ENCODE assay signal across 15 cellular contexts in genomic region chr2:9492927-9493326, GRCh38. TPM values are rescaled to one million over a fixed set of nuclear protein-coding genes. Genes with fewer than 3 reads are reported as not detected.
DNase-seq lines count a peak whose midpoint lies in the region; ATAC-seq and TF ChIP-seq lines count a peak whose summit lies in the region.
"Had no signal": no experiment of that assay in that cellular context is flagged by ENCODE, and none has a peak within 500 bp of the region (broad histone marks: within the 10 kb centered on the region; RNA-seq: fewer than 3 reads in every experiment).

No MANE protein-coding gene starts in this region.

- TF ChIP-seq POLR2A in upper lobe of left lung (IDR thresholded peaks at IDR 0.05), result no peak

- TF ChIP-seq EP300 in SK-N-SH (IDR thresholded peaks at IDR 0.05; ENCODE audit: borderline replicate concordance in 1 of 2, low read depth in 1 of 2, low read length in 1 of 2) (no peak), upper lobe of left lung (IDR thresholded peaks at IDR 0.05) (no peak)

- CTCF ChIA-PET in SK-N-SH (lab: Yijun Ruan, JAX), result interaction anchor here (1.3 to 2.8 kb wide), 2 partner anchors 10 to 13 kb away, joined by 5 to 12 read pairs; no protein-coding TSS in a partner anchor

- H3K9me3 ChIP-seq in SK-N-SH, result no peaks in the 10 kb centered on the region
- no peaks in the 10 kb centered on the region for H3K9me3 ChIP-seq in cardiac muscle cell (ENCODE audit: low read depth)
- H3K9me3 ChIP-seq in left ventricle myocardium inferior (replicated peaks), result no peaks in the 10 kb centered on the region
- H3K9me3 ChIP-seq in lower lobe of right lung, result no peaks in the 10 kb centered on the region
- H3K9me3 ChIP-seq in upper lobe of right lung, result no peaks in the 10 kb centered on the region
- H3K9me3 ChIP-seq in upper lobe of left lung, result no peaks in the 10 kb centered on the region
- H3K9me3 ChIP-seq in tibial artery, result no peaks in the 10 kb centered on the region
- H3K9me3 ChIP-seq: BLaER1, HAP-1 had no signal

- H4K20me1 ChIP-seq in SK-N-SH (ENCODE audit: insufficient read depth), result no peaks in the 10 kb centered on the region

- no peak overlapping the region for H2AFZ ChIP-seq in SK-N-SH (ENCODE audit: low read depth)

- H3K27ac ChIP-seq in SK-N-SH (ENCODE audit: low read depth in 2 of 2, low read length in 1 of 2) (no peak overlapping the region), cardiac muscle cell (peak overlapping the region; percentile 32), left ventricle myocardium inferior (replicated peaks) (no peak overlapping the region), lower lobe of right lung (no peak overlapping the region), upper lobe of right lung (no peak overlapping the region), upper lobe of left lung (no peak overlapping the region), tibial artery (no peak overlapping the region)
- H3K27ac ChIP-seq: 22Rv1, BLaER1 had no signal

- H3K9ac ChIP-seq in SK-N-SH, result no peak overlapping the region
- H3K9ac ChIP-seq: BLaER1 had no signal

- DNase-seq in SK-N-SH (no peak), cardiac muscle cell (ENCODE audit: low read depth in 1 of 2, low spot score in 1 of 2) (no peak), left ventricle myocardium inferior (no peak), lower lobe of right lung (no peak), upper lobe of right lung (no peak), upper lobe of left lung (no peak), tibial artery (no peak)
- DNase-seq: DND-41, NCI-H1105 treated with DMSO at 0.1 percent for 48 hours, NCI-H2107, NCI-H2227 treated with DMSO at 0.1 percent for 48 hours had no signal

- H3K27me3 ChIP-seq in SK-N-SH (ENCODE audit: insufficient read depth) (no peaks in the 10 kb centered on the region), cardiac muscle cell (no peaks in the 10 kb centered on the region), left ventricle myocardium inferior (ENCODE audit: low read depth) (no peaks in the 10 kb centered on the region), lower lobe of right lung (ENCODE audit: low read depth) (no peaks in the 10 kb centered on the region), upper lobe of right lung (no peaks in the 10 kb centered on the region), upper lobe of left lung (no peaks in the 10 kb centered on the region), tibial artery (no peaks in the 10 kb centered on the region)
- H3K27me3 ChIP-seq: BLaER1 had no signal

- H3K9me2 ChIP-seq in SK-N-SH, result no peaks in the 10 kb centered on the region

- no peak overlapping the region for H3K4me2 ChIP-seq in SK-N-SH
- H3K4me2 ChIP-seq: BLaER1 had no signal

- ATAC-seq in SK-N-SH treated with all-trans-retinoic acid at 6 μM for 48 hours (no peak), lower lobe of right lung (peak; percentile 50 to 62), upper lobe of right lung (peak; percentile 80), upper lobe of left lung (ENCODE audit: low FRiP score in 2 of 2) (no peak)

- no peaks in the 10 kb centered on the region for H3K79me2 ChIP-seq in SK-N-SH (ENCODE audit: insufficient read depth)

- TF ChIP-seq CTCF in SK-N-SH (IDR thresholded peaks at IDR 0.05), result no peak
- TF ChIP-seq CTCF in cardiac muscle cell (IDR thresholded peaks at IDR 0.05; ENCODE audit: low read depth, low read length), result no peak
- no peak for TF ChIP-seq CTCF in left ventricle myocardium inferior (IDR thresholded peaks at IDR 0.05; ENCODE audit: borderline replicate concordance)
- TF ChIP-seq CTCF in lower lobe of right lung (IDR thresholded peaks at IDR 0.05), result no peak
- TF ChIP-seq CTCF in upper lobe of right lung (IDR thresholded peaks at IDR 0.05), result no peak
- TF ChIP-seq CTCF in upper lobe of left lung (IDR thresholded peaks at IDR 0.05), result no peak
- no peak for TF ChIP-seq CTCF in tibial artery (IDR thresholded peaks at IDR 0.05)

- H3K36me3 ChIP-seq in SK-N-SH (replicated peaks in 1 of 2; ENCODE audit: control insufficient read depth in 1 of 2, insufficient read depth in 2 of 2, low read length in 1 of 2), result peaks cover 88 to 90% of the 10 kb centered on the region in 2 experiments
- peaks cover 69% of the 10 kb centered on the region for H3K36me3 ChIP-seq in cardiac muscle cell
- peaks cover 94% of the 10 kb centered on the region for H3K36me3 ChIP-seq in left ventricle myocardium inferior
- H3K36me3 ChIP-seq in lower lobe of right lung, result peaks cover 100% of the 10 kb centered on the region
- H3K36me3 ChIP-seq in upper lobe of right lung, result peaks cover 99% of the 10 kb centered on the region
- H3K36me3 ChIP-seq in upper lobe of left lung, result peaks cover 41 to 100% (median 84%) of the 10 kb centered on the region in 4 donors
- H3K36me3 ChIP-seq in tibial artery, result peaks cover 78 to 94% (median 87%) of the 10 kb centered on the region in 3 donors

- TF ChIP-seq RAD21 in SK-N-SH (IDR thresholded peaks at IDR 0.05; ENCODE audit: low read length), result no peak

- POLR2A ChIA-PET in SK-N-SH (lab: Yijun Ruan, JAX), result no interaction called here

- intact Hi-C loops in left ventricle myocardium inferior (cut with micrococcal nuclease), result no loop called here
- intact Hi-C loops in lower lobe of right lung (cut with DNase I), result no loop called here
- intact Hi-C loops in upper lobe of right lung (cut with DNase I), result no loop called here
- intact Hi-C loops in tibial artery (cut with DNase I; ENCODE audit: low total_unique reads), result no loop called here

- 79% methylated on average over 2 of the region's 2 CpGs for WGBS in SK-N-SH (ENCODE audit: low lambda C conversion rate)
- 52 to 57% methylated on average over 2 of the region's 2 CpGs for WGBS in upper lobe of left lung, 2 donors

- H3F3A ChIP-seq in SK-N-SH (replicated peaks; ENCODE audit: insufficient read depth), result peaks cover 13% of the 10 kb centered on the region

- H3K4me1 ChIP-seq in SK-N-SH (ENCODE audit: control insufficient read depth in 1 of 2, insufficient read depth in 2 of 2, low read depth in 1 of 2, low read length in 1 of 2), result peaks cover 0 to 7% of the 10 kb centered on the region in 2 experiments; a peak in 1 of 4 replicates
- no peaks in the 10 kb centered on the region for H3K4me1 ChIP-seq in cardiac muscle cell (ENCODE audit: low read depth)
- peaks cover 11% of the 10 kb centered on the region for H3K4me1 ChIP-seq in left ventricle myocardium inferior
- no peaks in the 10 kb centered on the region for H3K4me1 ChIP-seq in lower lobe of right lung
- no peaks in the 10 kb centered on the region for H3K4me1 ChIP-seq in upper lobe of right lung
- peaks cover 0 to 9% (median 4%) of the 10 kb centered on the region in 4 donors for H3K4me1 ChIP-seq in upper lobe of left lung
- H3K4me1 ChIP-seq in tibial artery, result peaks cover 0 to 4% (median 3%) of the 10 kb centered on the region in 4 donors
- H3K4me1 ChIP-seq: BLaER1, HAP-1 had no signal

- no peak overlapping the region for H3K4me3 ChIP-seq in SK-N-SH (ENCODE audit: low read depth in 2 of 2, low read length in 1 of 2)
- no peak overlapping the region for H3K4me3 ChIP-seq in cardiac muscle cell
- no peak overlapping the region for H3K4me3 ChIP-seq in left ventricle myocardium inferior
- no peak overlapping the region for H3K4me3 ChIP-seq in lower lobe of right lung
- H3K4me3 ChIP-seq in upper lobe of right lung, result no peak overlapping the region
- no peak overlapping the region for H3K4me3 ChIP-seq in upper lobe of left lung
- no peak overlapping the region for H3K4me3 ChIP-seq in tibial artery
- H3K4me3 ChIP-seq: BLaER1, HAP-1 had no signal

TF ChIP-seq in SK-N-SH, 30 proteins besides CTCF, POLR2A, EP300 and RAD21 (continues in another document):
- TF ChIP-seq POLR2AphosphoS5 (IDR thresholded peaks at IDR 0.05; ENCODE audit: low read depth, low read length), result peak; percentile 10; the same call in 1 of the 2 replicates

TF ChIP-seq in SK-N-SH treated with all-trans-retinoic acid at 6 μM for 48 hours, 23 proteins besides CTCF, POLR2A, EP300 and RAD21 (continues in another document):
- TF ChIP-seq GLIS3 (CRISPR knock-in tag; IDR thresholded peaks at IDR 0.05) (no peak), ZFP30 (CRISPR knock-in tag; IDR thresholded peaks at IDR 0.05) (no peak), ARNTL (CRISPR knock-in tag; IDR thresholded peaks at IDR 0.05; ENCODE audit: borderline replicate concordance, low read depth) (no peak), TCF4 (CRISPR knock-in tag; IDR thresholded peaks at IDR 0.05; ENCODE audit: borderline replicate concordance) (no peak), CREB5 (CRISPR knock-in tag; IDR thresholded peaks at IDR 0.05; ENCODE audit: low read depth) (no peak), ESRRG (CRISPR knock-in tag; IDR thresholded peaks at IDR 0.05) (no peak), ZFP3 (CRISPR knock-in tag; IDR thresholded peaks at IDR 0.05) (no peak), POU6F1 (CRISPR knock-in tag; IDR thresholded peaks at IDR 0.05; ENCODE audit: borderline replicate concordance, low read depth) (no peak), OSR1 (CRISPR knock-in tag; IDR thresholded peaks at IDR 0.05) (no peak)

RNA-seq across cellular contexts. Expression of gene IAH1, which starts 18.6 kb away (rescaled TPM):
- polyA plus RNA-seq in SK-N-SH (2012; rRNA removed) (115 and 133 TPM in 2 replicates), cardiac muscle cell (56.6 and 96.4 TPM in 2 replicates)
- 139 and 143 TPM in 2 replicates for polyA plus RNA-seq in SK-N-SH (2012; cell fraction: cytosol; rRNA removed)
- 49.0 and 74.7 TPM in 2 replicates for polyA plus RNA-seq in SK-N-SH (2012; cell fraction: nucleus; rRNA removed)
- total RNA-seq in cardiac muscle cell (41.8 and 45.4 TPM in 2 replicates), left ventricle myocardium inferior (82.9 TPM), lower lobe of right lung (42.6 TPM), upper lobe of right lung (39.0 TPM), upper lobe of left lung (10 to 100 TPM; 16.1 to 46.1 (median 39.3) TPM)

Comparison
In these comparisons a context has a peak if more than half of its experiments do, and no peak if none do; other contexts are left out.
1. ATAC-seq: peak in lower lobe of right lung (2 of 2) and upper lobe of right lung (single experiment); none in SK-N-SH treated with all-trans-retinoic acid at 6 μM for 48 hours (single experiment) and upper lobe of left lung (0 of 2).